Comparison of ENCODE assay signal across 10 cellular contexts in genomic region chr22:37749831-37750595, GRCh38. TPM values are rescaled to one million over a fixed set of nuclear protein-coding genes. Genes with fewer than 3 reads are reported as not detected.
DNase-seq lines count a peak whose midpoint lies in the region; ATAC-seq, FAIRE-seq and TF ChIP-seq lines count a peak whose summit lies in the region.
"Had no signal": no experiment of that assay in that cellular context is flagged by ENCODE, and none has a peak within 500 bp of the region (broad histone marks: within the 10 kb centered on the region; RNA-seq: fewer than 3 reads in every experiment).

No MANE protein-coding gene starts in this region.

- TF ChIP-seq CTCF in HCT116 (IDR thresholded peaks at IDR 0.05 in 2 of 3, conservative IDR thresholded peaks at IDR 0.05 in 1 of 3; ENCODE audit: borderline replicate concordance in 1 of 3, insufficient read depth in 1 of 3, low read depth in 2 of 3, low read length in 2 of 3): no peak
- TF ChIP-seq CTCF in bronchial epithelial cell (IDR thresholded peaks at IDR 0.05; ENCODE audit: insufficient read depth, low read length, severe bottlenecking): no peak
- TF ChIP-seq CTCF in GM20000 (IDR thresholded peaks at IDR 0.05; ENCODE audit: extremely low read depth, missing control alignments): no peak

- RAD21 ChIA-PET in HCT116 (lab: Charles Lee; ENCODE audit: low non-redundant PET in 1 of 2, low total read pairs in 2 of 2, uncharacterized antibody in 2 of 2, unreplicated experiment in 2 of 2): interaction anchor here in 1 of 2 experiments (1.0 kb wide), 1 partner anchor 31 kb away, joined by 3 read pairs; no protein-coding TSS in a partner anchor

- H4K20me1 ChIP-seq in HCT116 (ENCODE audit: insufficient read depth): no peaks in the 10 kb centered on the region

- FAIRE-seq in bronchial epithelial cell (lab: Jason Lieb, UNC): peak; percentile 97

- intact Hi-C loops in HCT116 (cut with micrococcal nuclease): loop anchor here (5.0 kb wide), 1 partner anchor 63 kb away; the partner anchor contains the start of gene NOL12
- intact Hi-C loops in right cardiac atrium (cut with DNase I): no loop called here

- WGBS in right cardiac atrium: 55% methylated on average over 16 of the region's 16 CpGs

- H3K4me2 ChIP-seq in HCT116 (ENCODE audit: low read length): peak overlapping the region; percentile 100

- BruUV-seq in HCT116 (replicated peaks; lab: Mats Ljungman, UMichigan): no TSS peak

- no peak overlapping the region for H2AFZ ChIP-seq in HCT116 (ENCODE audit: low read depth, low read length, poor library complexity, severe bottlenecking)

- peaks cover 4 to 17% of the 10 kb centered on the region in 2 experiments; a peak in 3 of 4 replicates for H3K36me3 ChIP-seq in HCT116 (ENCODE audit: control insufficient read depth in 1 of 2, insufficient read depth in 2 of 2, low read length in 2 of 2)
- H3K36me3 ChIP-seq in bronchial epithelial cell (ENCODE audit: control insufficient read depth, insufficient read depth, low read length): peaks cover 9% of the 10 kb centered on the region
- H3K36me3 ChIP-seq in skeletal muscle tissue (ENCODE audit: control insufficient read depth in 3 of 3, insufficient read depth in 3 of 3, low read length in 3 of 3): peaks cover 6 to 13% (median 8%) of the 10 kb centered on the region in 3 donors

- H3K9ac ChIP-seq in HCT116 (ENCODE audit: low read length) (peak overlapping the region; percentile 99), skeletal muscle tissue (ENCODE audit: low read depth in 1 of 3, low read length in 3 of 3) (peak overlapping the region in 1 of 3 donors; percentile 54)

- H3K9me2 ChIP-seq in HCT116 (ENCODE audit: insufficient read depth): no peaks in the 10 kb centered on the region

- H3K27ac ChIP-seq in HCT116 (ENCODE audit: low read depth, low read length) (peak overlapping the region; percentile 98), right cardiac atrium (ENCODE audit: low read length) (peak overlapping the region; percentile 90), skeletal muscle tissue (ENCODE audit: low read depth, low read length) (peak overlapping the region; percentile 68)

- DNase-seq in HCT116 (ENCODE audit: low read depth, low spot score) (no peak), bronchial epithelial cell (ENCODE audit: low read depth) (peak; percentile 98), right cardiac atrium (peak in 2 of 3 donors; percentile 75 to 76), GM20000 (ENCODE audit: low spot score) (no peak), Ammon's horn (ENCODE audit: low spot score) (no peak)
- DNase-seq: activated CD4-positive, CD25-positive, alpha-beta regulatory T cell treated with anti-CD3 and anti-CD28 coated beads, Interleukin-2, amount 50 U/mL, for 72 hours; activated naive CD8-positive, alpha-beta T cell treated with anti-CD3 and anti-CD28 coated beads, Interleukin-2, amount 10 ng/mL, durations not matched to agents 7 days and 5 days had no signal

- H3K4me1 ChIP-seq in HCT116 (ENCODE audit: control insufficient read depth in 1 of 2, insufficient read depth in 2 of 2, low read length in 2 of 2) (peaks cover 68 to 85% of the 10 kb centered on the region in 2 experiments), right cardiac atrium (ENCODE audit: control insufficient read depth, insufficient read depth, low read length) (peaks cover 42% of the 10 kb centered on the region), skeletal muscle tissue (ENCODE audit: control insufficient read depth in 3 of 3, insufficient read depth in 3 of 3, low read length in 3 of 3) (peaks cover 61 to 73% (median 65%) of the 10 kb centered on the region in 3 donors)

- H3K27me3 ChIP-seq in HCT116 (ENCODE audit: insufficient read depth, low read length): no peaks in the 10 kb centered on the region
- H3K27me3 ChIP-seq in bronchial epithelial cell (ENCODE audit: control insufficient read depth, insufficient read depth, low read length): no peaks in the 10 kb centered on the region
- no peaks in the 10 kb centered on the region for H3K27me3 ChIP-seq in right cardiac atrium (ENCODE audit: control insufficient read depth, insufficient read depth)
- H3K27me3 ChIP-seq in skeletal muscle tissue (ENCODE audit: control insufficient read depth in 3 of 3, insufficient read depth in 3 of 3, low read length in 3 of 3): no peaks in the 10 kb centered on the region

- H3K79me2 ChIP-seq in HCT116 (ENCODE audit: insufficient read depth, low read length): peaks cover 85% of the 10 kb centered on the region

- H3K4me3 ChIP-seq in HCT116 (replicated peaks in 1 of 2; ENCODE audit: low read depth in 1 of 2, low read length in 2 of 2) (peak overlapping the region; percentile 94 to 98), bronchial epithelial cell (ENCODE audit: low read depth, low read length) (no peak overlapping the region), right cardiac atrium (ENCODE audit: low read length) (no peak overlapping the region), skeletal muscle tissue (ENCODE audit: low read length in 3 of 3) (peak overlapping the region in 1 of 3 donors; percentile 3)

- peak; percentile 7 for ATAC-seq in HCT116
- ATAC-seq in right cardiac atrium: peak in 1 of 2 donors; percentile 1
- ATAC-seq in HG02798 (IDR thresholded peaks at IDR 0.05; ENCODE audit: poor library complexity, unreplicated experiment): no peak
- no peak for ATAC-seq in HG02571 (IDR thresholded peaks at IDR 0.05; ENCODE audit: unreplicated experiment)

- POLR2A ChIA-PET in HCT116 (lab: Charles Lee): interaction anchor here (1.0 to 6.7 kb wide), 10 partner anchors 9 to 142 kb away, joined by 3 to 63 read pairs (median 6); partner anchors contain the start of genes GCAT, GGA1, NOL12 and PDXP

- TF ChIP-seq POLR2A in HCT116 (IDR thresholded peaks at IDR 0.05; ENCODE audit: borderline replicate concordance, extremely low read depth, insufficient read depth, insufficient read length): peak; percentile 33

- TF ChIP-seq RAD21 in HCT116 (IDR thresholded peaks at IDR 0.05; ENCODE audit: low read depth): no peak

- H3K9me3 ChIP-seq in HCT116 (ENCODE audit: control insufficient read depth in 1 of 2, insufficient read depth in 1 of 2, low read depth in 1 of 2, low read length in 2 of 2) (no peaks in the 10 kb centered on the region), right cardiac atrium (ENCODE audit: control insufficient read depth, low read length) (no peaks in the 10 kb centered on the region), skeletal muscle tissue (ENCODE audit: control insufficient read depth in 3 of 3, low read length in 3 of 3) (no peaks in the 10 kb centered on the region)

- CTCF ChIA-PET in HCT116 (lab: Charles Lee): interaction anchor here (0.6 to 1.4 kb wide), 4 partner anchors 19 to 158 kb away, joined by 3 to 6 read pairs (median 3); no protein-coding TSS in a partner anchor

TF ChIP-seq in HCT116, 20 proteins besides CTCF, POLR2A, EP300 and RAD21:
- TF ChIP-seq SRF (IDR thresholded peaks at IDR 0.05; ENCODE audit: low read depth) (no peak), POLR2AphosphoS5 (IDR thresholded peaks at IDR 0.05; ENCODE audit: low read depth, low read length) (peak; percentile 49), TCF7L2 (IDR thresholded peaks at IDR 0.05; ENCODE audit: borderline replicate concordance, extremely low read depth, insufficient read depth, insufficient read length) (peak; percentile 47)
TF ChIP-seq in HCT116: peak in this region for 2.

RNA-seq across cellular contexts. Expression of gene TRIOBP, which starts 53.2 kb away (rescaled TPM):
- total RNA-seq in HCT116 (2021; ENCODE audit: unreplicated experiment) (244 TPM), bronchial epithelial cell (40.3 and 45.6 TPM in 2 replicates), right cardiac atrium (100 to 1,000 TPM in 1 of 4 donors, 10 to 100 TPM in 3; 84.8 to 105 (median 92.5) TPM), skeletal muscle tissue (26.6 TPM)
- 229 and 253 TPM in 2 replicates for polyA plus RNA-seq in HCT116 (2012)
- 82.1 TPM for polyA plus RNA-seq in right cardiac atrium

RNA-seq across cellular contexts. Expression of gene GCAT, which starts 57.7 kb away (rescaled TPM):
- total RNA-seq in HCT116 (2021; ENCODE audit: unreplicated experiment) (88.7 TPM), bronchial epithelial cell (12.8 and 27.6 TPM in 2 replicates), right cardiac atrium (10 to 100 TPM; 10.3 to 20.2 (median 15.3) TPM), skeletal muscle tissue (9.9 TPM)
- polyA plus RNA-seq in HCT116 (2012): 92.9 and 111 TPM in 2 replicates
- polyA plus RNA-seq in right cardiac atrium: 19.5 TPM

Comparison
In these comparisons a context has a peak if more than half of its experiments do, and no peak if none do; other contexts are left out.
1. DNase-seq: peak in bronchial epithelial cell (single experiment) and right cardiac atrium (2 of 3); none in HCT116 (single experiment), GM20000 (single experiment) and Ammon's horn (single experiment).
2. H3K4me3 ChIP-seq: peak in HCT116 (2 of 2); none in bronchial epithelial cell (single experiment) and right cardiac atrium (single experiment).
3. Peak in every context shown above with its lines, with median percentiles within 50 percentile points of each other: H3K27ac ChIP-seq.